In the genomic region with DNA sequence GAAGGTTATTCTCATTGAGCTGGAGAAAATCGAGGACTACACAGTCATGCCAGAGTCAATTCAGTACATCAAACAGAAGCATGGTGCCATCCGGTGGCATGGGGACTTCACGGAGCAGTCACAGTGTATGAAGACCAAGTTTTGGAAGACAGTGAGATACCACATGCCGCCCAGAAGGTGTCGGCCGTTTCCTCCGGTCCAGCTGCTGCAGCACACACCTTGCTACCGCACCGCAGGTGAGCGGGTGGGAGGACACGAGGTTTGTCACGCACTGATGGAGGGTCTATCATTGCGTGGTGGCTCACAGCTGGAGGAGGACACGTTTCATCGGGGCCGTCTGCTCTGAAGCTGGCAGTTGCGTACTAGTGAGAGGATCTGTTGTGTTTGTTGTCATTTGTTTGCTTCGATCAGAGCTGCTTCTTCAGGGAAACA, we compare ENCODE assay signal across 4 cellular contexts.
TF ChIP-seq lines count a peak whose summit lies in the region.

No MANE protein-coding gene starts in this region.

TF ChIP-seq in SK-N-SH treated with all-trans-retinoic acid at 6 μM for 48 hours, 23 proteins besides CTCF, POLR2A, EP300 and RAD21 (continues in another document):
- TF ChIP-seq ZC3H10 (CRISPR knock-in tag; IDR thresholded peaks at IDR 0.05): no peak
- TF ChIP-seq, protein P1, sequence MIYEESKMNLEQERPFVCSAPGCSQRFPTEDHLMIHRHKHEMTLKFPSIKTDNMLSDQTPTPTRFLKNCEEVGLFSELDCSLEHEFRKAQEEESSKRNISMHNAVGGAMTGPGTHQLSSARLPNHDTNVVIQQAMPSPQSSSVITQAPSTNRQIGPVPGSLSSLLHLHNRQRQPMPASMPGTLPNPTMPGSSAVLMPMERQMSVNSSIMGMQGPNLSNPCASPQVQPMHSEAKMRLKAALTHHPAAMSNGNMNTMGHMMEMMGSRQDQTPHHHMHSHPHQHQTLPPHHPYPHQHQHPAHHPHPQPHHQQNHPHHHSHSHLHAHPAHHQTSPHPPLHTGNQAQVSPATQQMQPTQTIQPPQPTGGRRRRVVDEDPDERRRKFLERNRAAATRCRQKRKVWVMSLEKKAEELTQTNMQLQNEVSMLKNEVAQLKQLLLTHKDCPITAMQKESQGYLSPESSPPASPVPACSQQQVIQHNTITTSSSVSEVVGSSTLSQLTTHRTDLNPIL (CRISPR knock-in tag; IDR thresholded peaks at IDR 0.05; ENCODE audit: low read depth): no peak
- TF ChIP-seq ZNF8 (CRISPR knock-in tag; IDR thresholded peaks at IDR 0.05): no peak
- TF ChIP-seq PPARA (CRISPR knock-in tag; IDR thresholded peaks at IDR 0.05; ENCODE audit: borderline replicate concordance): no peak
- TF ChIP-seq ZFP3 (CRISPR knock-in tag; IDR thresholded peaks at IDR 0.05): no peak
- TF ChIP-seq, protein P2, sequence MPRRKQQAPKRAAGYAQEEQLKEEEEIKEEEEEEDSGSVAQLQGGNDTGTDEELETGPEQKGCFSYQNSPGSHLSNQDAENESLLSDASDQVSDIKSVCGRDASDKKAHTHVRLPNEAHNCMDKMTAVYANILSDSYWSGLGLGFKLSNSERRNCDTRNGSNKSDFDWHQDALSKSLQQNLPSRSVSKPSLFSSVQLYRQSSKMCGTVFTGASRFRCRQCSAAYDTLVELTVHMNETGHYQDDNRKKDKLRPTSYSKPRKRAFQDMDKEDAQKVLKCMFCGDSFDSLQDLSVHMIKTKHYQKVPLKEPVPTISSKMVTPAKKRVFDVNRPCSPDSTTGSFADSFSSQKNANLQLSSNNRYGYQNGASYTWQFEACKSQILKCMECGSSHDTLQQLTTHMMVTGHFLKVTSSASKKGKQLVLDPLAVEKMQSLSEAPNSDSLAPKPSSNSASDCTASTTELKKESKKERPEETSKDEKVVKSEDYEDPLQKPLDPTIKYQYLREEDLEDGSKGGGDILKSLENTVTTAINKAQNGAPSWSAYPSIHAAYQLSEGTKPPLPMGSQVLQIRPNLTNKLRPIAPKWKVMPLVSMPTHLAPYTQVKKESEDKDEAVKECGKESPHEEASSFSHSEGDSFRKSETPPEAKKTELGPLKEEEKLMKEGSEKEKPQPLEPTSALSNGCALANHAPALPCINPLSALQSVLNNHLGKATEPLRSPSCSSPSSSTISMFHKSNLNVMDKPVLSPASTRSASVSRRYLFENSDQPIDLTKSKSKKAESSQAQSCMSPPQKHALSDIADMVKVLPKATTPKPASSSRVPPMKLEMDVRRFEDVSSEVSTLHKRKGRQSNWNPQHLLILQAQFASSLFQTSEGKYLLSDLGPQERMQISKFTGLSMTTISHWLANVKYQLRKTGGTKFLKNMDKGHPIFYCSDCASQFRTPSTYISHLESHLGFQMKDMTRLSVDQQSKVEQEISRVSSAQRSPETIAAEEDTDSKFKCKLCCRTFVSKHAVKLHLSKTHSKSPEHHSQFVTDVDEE (CRISPR knock-in tag; IDR thresholded peaks at IDR 0.05): no peak
- no peak for TF ChIP-seq TOX (CRISPR knock-in tag; IDR thresholded peaks at IDR 0.05; ENCODE audit: borderline replicate concordance)
- TF ChIP-seq RARB (CRISPR knock-in tag; IDR thresholded peaks at IDR 0.05): no peak
- no peak for TF ChIP-seq ESRRG (CRISPR knock-in tag; IDR thresholded peaks at IDR 0.05)

TF ChIP-seq in SK-N-SH, 30 proteins besides CTCF, POLR2A, EP300 and RAD21 (continues in another document):
- TF ChIP-seq NRF1 (IDR thresholded peaks at IDR 0.05; ENCODE audit: low read depth, low read length) (no peak), CHD2 (IDR thresholded peaks at IDR 0.05; ENCODE audit: low read length, partially characterized antibody) (no peak), FOXJ3 (CRISPR knock-in tag; IDR thresholded peaks at IDR 0.05) (no peak), JUND (IDR thresholded peaks at IDR 0.05) (no peak), RFX5 (IDR thresholded peaks at IDR 0.05; ENCODE audit: low read length) (no peak), TEAD4 (IDR thresholded peaks at IDR 0.05; ENCODE audit: borderline replicate concordance, insufficient read depth) (no peak), GATA2 (CRISPR knock-in tag; IDR thresholded peaks at IDR 0.05) (no peak), ELF1 (IDR thresholded peaks at IDR 0.05) (no peak), NFIC (IDR thresholded peaks at IDR 0.05; ENCODE audit: borderline replicate concordance) (no peak), TAF1 (IDR thresholded peaks at IDR 0.05; ENCODE audit: borderline replicate concordance, low read depth, low read length) (no peak)
- TF ChIP-seq, protein P3, sequence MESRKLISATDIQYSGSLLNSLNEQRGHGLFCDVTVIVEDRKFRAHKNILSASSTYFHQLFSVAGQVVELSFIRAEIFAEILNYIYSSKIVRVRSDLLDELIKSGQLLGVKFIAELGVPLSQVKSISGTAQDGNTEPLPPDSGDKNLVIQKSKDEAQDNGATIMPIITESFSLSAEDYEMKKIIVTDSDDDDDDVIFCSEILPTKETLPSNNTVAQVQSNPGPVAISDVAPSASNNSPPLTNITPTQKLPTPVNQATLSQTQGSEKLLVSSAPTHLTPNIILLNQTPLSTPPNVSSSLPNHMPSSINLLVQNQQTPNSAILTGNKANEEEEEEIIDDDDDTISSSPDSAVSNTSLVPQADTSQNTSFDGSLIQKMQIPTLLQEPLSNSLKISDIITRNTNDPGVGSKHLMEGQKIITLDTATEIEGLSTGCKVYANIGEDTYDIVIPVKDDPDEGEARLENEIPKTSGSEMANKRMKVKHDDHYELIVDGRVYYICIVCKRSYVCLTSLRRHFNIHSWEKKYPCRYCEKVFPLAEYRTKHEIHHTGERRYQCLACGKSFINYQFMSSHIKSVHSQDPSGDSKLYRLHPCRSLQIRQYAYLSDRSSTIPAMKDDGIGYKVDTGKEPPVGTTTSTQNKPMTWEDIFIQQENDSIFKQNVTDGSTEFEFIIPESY (IDR thresholded peaks at IDR 0.05; ENCODE audit: borderline replicate concordance, low read depth): no peak
- TF ChIP-seq, protein P4, sequence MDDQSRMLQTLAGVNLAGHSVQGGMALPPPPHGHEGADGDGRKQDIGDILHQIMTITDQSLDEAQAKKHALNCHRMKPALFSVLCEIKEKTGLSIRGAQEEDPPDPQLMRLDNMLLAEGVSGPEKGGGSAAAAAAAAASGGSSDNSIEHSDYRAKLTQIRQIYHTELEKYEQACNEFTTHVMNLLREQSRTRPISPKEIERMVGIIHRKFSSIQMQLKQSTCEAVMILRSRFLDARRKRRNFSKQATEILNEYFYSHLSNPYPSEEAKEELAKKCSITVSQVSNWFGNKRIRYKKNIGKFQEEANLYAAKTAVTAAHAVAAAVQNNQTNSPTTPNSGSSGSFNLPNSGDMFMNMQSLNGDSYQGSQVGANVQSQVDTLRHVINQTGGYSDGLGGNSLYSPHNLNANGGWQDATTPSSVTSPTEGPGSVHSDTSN (IDR thresholded peaks at IDR 0.05): no peak
- TF ChIP-seq, protein P5, sequence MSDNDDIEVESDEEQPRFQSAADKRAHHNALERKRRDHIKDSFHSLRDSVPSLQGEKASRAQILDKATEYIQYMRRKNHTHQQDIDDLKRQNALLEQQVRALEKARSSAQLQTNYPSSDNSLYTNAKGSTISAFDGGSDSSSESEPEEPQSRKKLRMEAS (IDR thresholded peaks at IDR 0.05; ENCODE audit: low read depth): no peak

TF ChIP-seq in K562, 482 proteins besides CTCF, POLR2A, EP300 and RAD21:
- 0 out of 2 replicates have a peak, but pooled peaks have one; percentile 8 for TF ChIP-seq SMC3 (conservative IDR thresholded peaks at IDR 0.05; ENCODE audit: insufficient read depth, low read depth, low read length)
- TF ChIP-seq, protein P6, sequence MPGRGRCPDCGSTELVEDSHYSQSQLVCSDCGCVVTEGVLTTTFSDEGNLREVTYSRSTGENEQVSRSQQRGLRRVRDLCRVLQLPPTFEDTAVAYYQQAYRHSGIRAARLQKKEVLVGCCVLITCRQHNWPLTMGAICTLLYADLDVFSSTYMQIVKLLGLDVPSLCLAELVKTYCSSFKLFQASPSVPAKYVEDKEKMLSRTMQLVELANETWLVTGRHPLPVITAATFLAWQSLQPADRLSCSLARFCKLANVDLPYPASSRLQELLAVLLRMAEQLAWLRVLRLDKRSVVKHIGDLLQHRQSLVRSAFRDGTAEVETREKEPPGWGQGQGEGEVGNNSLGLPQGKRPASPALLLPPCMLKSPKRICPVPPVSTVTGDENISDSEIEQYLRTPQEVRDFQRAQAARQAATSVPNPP (IDR thresholded peaks at IDR 0.05; ENCODE audit: borderline replicate concordance, insufficient read depth, insufficient read length): no peak
TF ChIP-seq in K562: peak in this region for 1.

TF ChIP-seq in HepG2, 621 proteins besides CTCF, POLR2A, EP300 and RAD21 (continues in another document):
- TF ChIP-seq HES4 (CRISPR knock-in tag; IDR thresholded peaks at IDR 0.05; ENCODE audit: borderline replicate concordance) (no peak), NRL (CRISPR knock-in tag; IDR thresholded peaks at IDR 0.05; ENCODE audit: borderline replicate concordance) (peak; percentile 63; the same call in 1 of the 2 replicates), ZNF839 (CRISPR knock-in tag; IDR thresholded peaks at IDR 0.05; ENCODE audit: borderline replicate concordance) (0 out of 2 replicates have a peak, but pooled peaks have one; percentile 12), SOX13 (IDR thresholded peaks at IDR 0.05) (no peak), SOX13 (CRISPR knock-in tag; conservative IDR thresholded peaks at IDR 0.05 in 1 of 2, IDR thresholded peaks at IDR 0.05 in 1 of 2) (peak in 1 of 2 experiments; percentile 2; a peak in 1 of 4 replicates), PRMT3 (CRISPR knock-in tag; IDR thresholded peaks at IDR 0.05; ENCODE audit: borderline replicate concordance, low read depth) (no peak), ZC3H4 (CRISPR knock-in tag; IDR thresholded peaks at IDR 0.05; ENCODE audit: borderline replicate concordance) (no peak), EED (CRISPR knock-in tag; IDR thresholded peaks at IDR 0.05) (0 out of 2 replicates have a peak, but pooled peaks have one; percentile 16), TMF1 (CRISPR knock-in tag; IDR thresholded peaks at IDR 0.05; ENCODE audit: low read depth) (no peak), NFKB2 (CRISPR knock-in tag; IDR thresholded peaks at IDR 0.05; ENCODE audit: borderline replicate concordance) (no peak), ZNF430 (CRISPR knock-in tag; IDR thresholded peaks at IDR 0.05) (0 out of 2 replicates have a peak, but pooled peaks have one; percentile 7), ZNF883 (CRISPR knock-in tag; IDR thresholded peaks at IDR 0.05; ENCODE audit: not compliant biosample characterization) (no peak), ZNF768 (CRISPR knock-in tag; IDR thresholded peaks at IDR 0.05) (peak; percentile 34; the same call in 1 of the 2 replicates), ZNF496 (CRISPR knock-in tag; IDR thresholded peaks at IDR 0.05; ENCODE audit: insufficient replicate concordance) (no peak), THAP11 (CRISPR knock-in tag; IDR thresholded peaks at IDR 0.05) (no peak), ZSCAN21 (CRISPR knock-in tag; IDR thresholded peaks at IDR 0.05; ENCODE audit: borderline replicate concordance) (peak; percentile 59; the same call in 1 of the 2 replicates), ARNT2 (CRISPR knock-in tag; IDR thresholded peaks at IDR 0.05; ENCODE audit: low read depth) (0 out of 2 replicates have a peak, but pooled peaks have one; percentile 15), KLF15 (CRISPR knock-in tag; IDR thresholded peaks at IDR 0.05; ENCODE audit: borderline replicate concordance) (no peak), RFX5 (IDR thresholded peaks at IDR 0.05; ENCODE audit: low read depth, low read length) (no peak), DPF2 (CRISPR knock-in tag; IDR thresholded peaks at IDR 0.05; ENCODE audit: borderline replicate concordance, low read depth) (0 out of 2 replicates have a peak, but pooled peaks have one; percentile 2), FOXA1 (IDR thresholded peaks at IDR 0.05) (no peak), FOXA1 (CRISPR knock-in tag; IDR thresholded peaks at IDR 0.05) (no peak), ZNF124 (CRISPR knock-in tag; IDR thresholded peaks at IDR 0.05) (no peak), NCOA2 (CRISPR knock-in tag; IDR thresholded peaks at IDR 0.05) (no peak), ZBTB38 (CRISPR knock-in tag; IDR thresholded peaks at IDR 0.05) (peak; percentile 86)
- TF ChIP-seq, protein P7, sequence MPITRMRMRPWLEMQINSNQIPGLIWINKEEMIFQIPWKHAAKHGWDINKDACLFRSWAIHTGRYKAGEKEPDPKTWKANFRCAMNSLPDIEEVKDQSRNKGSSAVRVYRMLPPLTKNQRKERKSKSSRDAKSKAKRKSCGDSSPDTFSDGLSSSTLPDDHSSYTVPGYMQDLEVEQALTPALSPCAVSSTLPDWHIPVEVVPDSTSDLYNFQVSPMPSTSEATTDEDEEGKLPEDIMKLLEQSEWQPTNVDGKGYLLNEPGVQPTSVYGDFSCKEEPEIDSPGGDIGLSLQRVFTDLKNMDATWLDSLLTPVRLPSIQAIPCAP (CRISPR knock-in tag; IDR thresholded peaks at IDR 0.05; ENCODE audit: low read depth): no peak
- TF ChIP-seq, protein P8, sequence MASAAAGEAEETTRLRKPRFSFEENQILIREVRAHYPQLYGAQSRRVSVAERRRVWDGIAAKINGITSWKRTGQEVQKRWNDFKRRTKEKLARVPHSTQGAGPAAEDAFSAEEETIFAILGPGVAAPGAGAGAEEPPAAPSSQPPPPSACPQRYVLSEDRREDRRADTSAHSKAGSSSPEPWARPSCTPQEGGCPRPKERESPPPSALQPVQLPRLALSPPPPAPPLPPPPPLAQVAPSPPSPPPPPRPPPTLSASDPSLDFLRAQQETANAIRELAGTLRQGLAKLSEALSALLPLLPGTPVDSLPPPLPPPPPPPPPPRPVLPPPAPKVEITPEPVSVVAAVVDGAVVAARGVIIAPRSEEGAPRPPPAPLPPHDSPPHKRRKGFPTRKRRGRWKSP (CRISPR knock-in tag; IDR thresholded peaks at IDR 0.05): no peak
- TF ChIP-seq, protein P9, sequence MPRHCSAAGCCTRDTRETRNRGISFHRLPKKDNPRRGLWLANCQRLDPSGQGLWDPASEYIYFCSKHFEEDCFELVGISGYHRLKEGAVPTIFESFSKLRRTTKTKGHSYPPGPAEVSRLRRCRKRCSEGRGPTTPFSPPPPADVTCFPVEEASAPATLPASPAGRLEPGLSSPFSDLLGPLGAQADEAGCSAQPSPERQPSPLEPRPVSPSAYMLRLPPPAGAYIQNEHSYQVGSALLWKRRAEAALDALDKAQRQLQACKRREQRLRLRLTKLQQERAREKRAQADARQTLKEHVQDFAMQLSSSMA (CRISPR knock-in tag; IDR thresholded peaks at IDR 0.05): no peak
- TF ChIP-seq, protein P10, sequence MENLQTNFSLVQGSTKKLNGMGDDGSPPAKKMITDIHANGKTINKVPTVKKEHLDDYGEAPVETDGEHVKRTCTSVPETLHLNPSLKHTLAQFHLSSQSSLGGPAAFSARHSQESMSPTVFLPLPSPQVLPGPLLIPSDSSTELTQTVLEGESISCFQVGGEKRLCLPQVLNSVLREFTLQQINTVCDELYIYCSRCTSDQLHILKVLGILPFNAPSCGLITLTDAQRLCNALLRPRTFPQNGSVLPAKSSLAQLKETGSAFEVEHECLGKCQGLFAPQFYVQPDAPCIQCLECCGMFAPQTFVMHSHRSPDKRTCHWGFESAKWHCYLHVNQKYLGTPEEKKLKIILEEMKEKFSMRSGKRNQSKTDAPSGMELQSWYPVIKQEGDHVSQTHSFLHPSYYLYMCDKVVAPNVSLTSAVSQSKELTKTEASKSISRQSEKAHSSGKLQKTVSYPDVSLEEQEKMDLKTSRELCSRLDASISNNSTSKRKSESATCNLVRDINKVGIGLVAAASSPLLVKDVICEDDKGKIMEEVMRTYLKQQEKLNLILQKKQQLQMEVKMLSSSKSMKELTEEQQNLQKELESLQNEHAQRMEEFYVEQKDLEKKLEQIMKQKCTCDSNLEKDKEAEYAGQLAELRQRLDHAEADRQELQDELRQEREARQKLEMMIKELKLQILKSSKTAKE (CRISPR knock-in tag; IDR thresholded peaks at IDR 0.05; ENCODE audit: borderline replicate concordance): 0 out of 2 replicates have a peak, but pooled peaks have one; percentile 18
- TF ChIP-seq, protein P11, sequence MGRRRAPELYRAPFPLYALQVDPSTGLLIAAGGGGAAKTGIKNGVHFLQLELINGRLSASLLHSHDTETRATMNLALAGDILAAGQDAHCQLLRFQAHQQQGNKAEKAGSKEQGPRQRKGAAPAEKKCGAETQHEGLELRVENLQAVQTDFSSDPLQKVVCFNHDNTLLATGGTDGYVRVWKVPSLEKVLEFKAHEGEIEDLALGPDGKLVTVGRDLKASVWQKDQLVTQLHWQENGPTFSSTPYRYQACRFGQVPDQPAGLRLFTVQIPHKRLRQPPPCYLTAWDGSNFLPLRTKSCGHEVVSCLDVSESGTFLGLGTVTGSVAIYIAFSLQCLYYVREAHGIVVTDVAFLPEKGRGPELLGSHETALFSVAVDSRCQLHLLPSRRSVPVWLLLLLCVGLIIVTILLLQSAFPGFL (CRISPR knock-in tag; IDR thresholded peaks at IDR 0.05): no peak
